In the genomic region with DNA sequence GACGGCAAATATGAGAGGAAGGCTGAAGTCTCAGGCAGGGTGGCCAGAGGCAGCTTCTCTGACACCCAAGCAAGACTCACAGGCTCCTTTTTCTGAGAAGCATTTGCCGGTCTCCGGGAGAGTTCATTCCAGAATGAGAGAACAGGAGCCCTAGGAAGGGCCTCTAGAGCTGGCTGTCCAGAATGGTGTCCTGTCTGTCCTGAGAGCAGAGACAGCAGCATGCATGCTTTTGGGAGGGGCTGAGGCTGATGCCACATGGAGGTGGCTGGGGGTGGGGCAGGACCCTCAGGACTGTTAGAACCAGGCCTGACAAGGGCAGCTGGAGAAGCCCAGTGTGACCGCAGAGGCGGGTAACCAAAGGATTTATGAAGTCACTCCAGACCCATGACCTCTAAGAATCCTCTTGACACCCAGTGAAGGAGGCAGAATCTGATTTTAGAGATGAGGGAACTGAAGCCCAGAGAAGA, we compare ENCODE assay signal across 13 cellular contexts. TPM values are rescaled to one million over a fixed set of nuclear protein-coding genes. Genes with fewer than 3 reads are reported as not detected.
DNase-seq lines count a peak whose midpoint lies in the region; ATAC-seq, FAIRE-seq and TF ChIP-seq lines count a peak whose summit lies in the region.
"Had no signal": no experiment of that assay in that cellular context is flagged by ENCODE, and none has a peak within 500 bp of the region (broad histone marks: within the 10 kb centered on the region; RNA-seq: fewer than 3 reads in every experiment).

No MANE protein-coding gene starts in this region.

- H3K27me3 ChIP-seq in PC-9 (ENCODE audit: insufficient read depth, low read depth), result no peaks in the 10 kb centered on the region
- no peaks in the 10 kb centered on the region for H3K27me3 ChIP-seq in endothelial cell of umbilical vein (ENCODE audit: control insufficient read depth in 2 of 2, insufficient read depth in 2 of 2, low read length in 2 of 2)
- H3K27me3 ChIP-seq in osteoblast (ENCODE audit: insufficient read depth, low read length), result no peaks in the 10 kb centered on the region
- H3K27me3 ChIP-seq: vagina had no signal

- 0 out of 2 replicates have a peak overlapping the region, but pooled peaks have one; percentile 34 for H3K4me2 ChIP-seq in PC-9
- no peak overlapping the region for H3K4me2 ChIP-seq in endothelial cell of umbilical vein (ENCODE audit: insufficient read depth, low read length)
- H3K4me2 ChIP-seq in osteoblast (ENCODE audit: insufficient read depth, low read length), result peak overlapping the region; percentile 42
- H3K4me2 ChIP-seq: KMS-11 had no signal

- H3K4me1 ChIP-seq in PC-9 (replicated peaks; ENCODE audit: insufficient read depth), result peaks cover 45% of the 10 kb centered on the region
- H3K4me1 ChIP-seq in endothelial cell of umbilical vein (ENCODE audit: control insufficient read depth, extremely low read depth, insufficient read depth, low read length), result peaks cover 30% of the 10 kb centered on the region
- H3K4me1 ChIP-seq in osteoblast (ENCODE audit: insufficient read depth, low read length), result peaks cover 31% of the 10 kb centered on the region

- BruUV-seq in PC-9 (replicated peaks; lab: Mats Ljungman, UMichigan) (no TSS peak), endothelial cell of umbilical vein (replicated peaks; lab: Mats Ljungman, UMichigan) (no TSS peak)

- no peaks in the 10 kb centered on the region for H3K9me1 ChIP-seq in endothelial cell of umbilical vein (replicated peaks; ENCODE audit: control insufficient read depth, extremely low read depth, insufficient read depth, low read length)

- no peak overlapping the region for H3K9ac ChIP-seq in endothelial cell of umbilical vein (replicated peaks; ENCODE audit: extremely low read depth, insufficient read depth, low read length)
- H3K9ac ChIP-seq: KMS-11 had no signal

- CTCF ChIA-PET in PC-9 (lab: Charles Lee) (no interaction called here), endothelial cell of umbilical vein (lab: Charles Lee) (interaction anchor here (0.8 to 2.4 kb wide), 12 partner anchors 10 to 95 kb away, joined by 3 to 13 read pairs (median 5); no protein-coding TSS in a partner anchor)

- in situ Hi-C loops in KBM-7 (cut with MboI; ENCODE audit: low pct_unique_long_range_greater_than_20kb, low sequenced_read_pairs), result no loop called here

- H3K79me2 ChIP-seq in PC-9 (ENCODE audit: low read depth) (peaks cover 72% of the 10 kb centered on the region), endothelial cell of umbilical vein (ENCODE audit: control insufficient read depth, insufficient read depth, low read length) (peaks cover 39% of the 10 kb centered on the region), osteoblast (ENCODE audit: insufficient read depth, low read length) (peaks cover 59% of the 10 kb centered on the region)

- H3K27ac ChIP-seq in PC-9, result peak overlapping the region; percentile 69
- H3K27ac ChIP-seq in endothelial cell of umbilical vein (ENCODE audit: insufficient read depth, low read depth, low read length), result peak overlapping the region; percentile 79
- H3K27ac ChIP-seq in osteoblast (ENCODE audit: low read depth, low read length), result peak overlapping the region; percentile 90
- H3K27ac ChIP-seq: KMS-11, vagina had no signal

- no peaks in the 10 kb centered on the region for H3K9me2 ChIP-seq in PC-9 (ENCODE audit: insufficient read depth)

- DNase-seq in ELR (ENCODE audit: low read depth) (peak; percentile 55), PC-9 (no peak), endothelial cell of umbilical vein (ENCODE audit: low read depth, low spot score) (no peak), osteoblast (ENCODE audit: insufficient read length, low spot score, missing footprints) (peak; percentile 69), epidermal melanocyte (ENCODE audit: insufficient read length, low spot score) (no peak), KBM-7 (no peak), H54 (ENCODE audit: insufficient read length, low spot score) (no peak)
- DNase-seq: central memory CD4-positive, alpha-beta T cell; DMS79; NCI-H446 had no signal

- H3K9me3 ChIP-seq in PC-9 (ENCODE audit: insufficient read depth, low read depth) (no peaks in the 10 kb centered on the region), endothelial cell of umbilical vein (replicated peaks; ENCODE audit: control insufficient read depth, insufficient read depth, low read length) (no peaks in the 10 kb centered on the region), osteoblast (ENCODE audit: low read depth, low read length) (no peaks in the 10 kb centered on the region)
- H3K9me3 ChIP-seq: vagina had no signal

- peak; percentile 12 for FAIRE-seq in endothelial cell of umbilical vein (lab: Jason Lieb, UNC)
- no peak for FAIRE-seq in H54 (lab: Jason Lieb, UNC)

- TF ChIP-seq CTCF in PC-9 (conservative IDR thresholded peaks at IDR 0.05) (no peak), endothelial cell of umbilical vein (IDR thresholded peaks at IDR 0.05; ENCODE audit: extremely low read depth in 1 of 2, insufficient read depth in 1 of 2, low read depth in 1 of 2, low read length in 2 of 2) (no peak), osteoblast (IDR thresholded peaks at IDR 0.05; ENCODE audit: extremely low read depth, low read depth, low read length) (no peak)

- H3K4me3 ChIP-seq in PC-9 (no peak overlapping the region), endothelial cell of umbilical vein (replicated peaks in 1 of 3; ENCODE audit: insufficient read depth in 1 of 3, low read depth in 1 of 3, low read length in 3 of 3) (no peak overlapping the region), osteoblast (ENCODE audit: insufficient read depth, low read length) (no peak overlapping the region)
- H3K4me3 ChIP-seq: vagina had no signal

- H3K36me3 ChIP-seq in PC-9 (ENCODE audit: low read depth), result no peaks in the 10 kb centered on the region
- peaks cover 0 to 3% of the 10 kb centered on the region in 2 experiments for H3K36me3 ChIP-seq in endothelial cell of umbilical vein (ENCODE audit: control insufficient read depth in 2 of 2, extremely low read depth in 1 of 2, insufficient read depth in 2 of 2, low read length in 2 of 2)
- peaks cover 10% of the 10 kb centered on the region for H3K36me3 ChIP-seq in osteoblast (ENCODE audit: insufficient read depth, low read length)
- H3K36me3 ChIP-seq: vagina had no signal

- ATAC-seq in GM18858 (IDR thresholded peaks at IDR 0.05; ENCODE audit: unreplicated experiment), result no peak

- dilution Hi-C loops in endothelial cell of umbilical vein (cut with MboI; ENCODE audit: extremely low pct_ligation_motif_present, low sequenced_read_pairs), result no loop called here

- POLR2A ChIA-PET in PC-9 (lab: Charles Lee; ENCODE audit: unreplicated experiment), result interaction anchor here (1.0 kb wide), 1 partner anchor 8 kb away, joined by 3 read pairs; no protein-coding TSS in a partner anchor
- POLR2A ChIA-PET in endothelial cell of umbilical vein (lab: Charles Lee), result interaction anchor here (1.0 kb wide), 1 partner anchor 17 kb away, joined by 3 read pairs; no protein-coding TSS in a partner anchor

- H2AFZ ChIP-seq in PC-9 (no peak overlapping the region), endothelial cell of umbilical vein (ENCODE audit: low read depth, low read length) (no peak overlapping the region), osteoblast (ENCODE audit: low read length) (no peak overlapping the region)

- intact Hi-C loops in PC-9 (cut with micrococcal nuclease; ENCODE audit: unreplicated experiment), result loop anchor here (2.0 to 5.0 kb wide), 2 partner anchors 38 to 218 kb away; no protein-coding TSS in a partner anchor
- intact Hi-C loops in endothelial cell of umbilical vein (cut with micrococcal nuclease), result loop anchor here (2.0 to 5.0 kb wide), 4 partner anchors 40 to 92 kb away; a partner anchor contains a TSS

- no peak for TF ChIP-seq POLR2A in endothelial cell of umbilical vein (IDR thresholded peaks at IDR 0.05; ENCODE audit: low read depth, low read length)
- no peak for TF ChIP-seq POLR2A in H54 (IDR thresholded peaks at IDR 0.05; ENCODE audit: low read depth, low read length)

- H4K20me1 ChIP-seq in PC-9 (ENCODE audit: insufficient read depth) (0 out of 2 replicates have a peak, but pooled peaks cover 4% of the 10 kb centered on the region), endothelial cell of umbilical vein (replicated peaks; ENCODE audit: control insufficient read depth, extremely low read depth, insufficient read depth, low read length) (no peaks in the 10 kb centered on the region), osteoblast (ENCODE audit: insufficient read depth, low read length) (peaks cover 13% of the 10 kb centered on the region)

- peaks cover 31% of the 10 kb centered on the region; the same call in 1 of the 2 replicates for H3F3A ChIP-seq in PC-9 (ENCODE audit: insufficient read depth, low read depth)

TF ChIP-seq in endothelial cell of umbilical vein, 7 proteins besides CTCF, POLR2A, EP300 and RAD21:
- TF ChIP-seq, protein P1, sequence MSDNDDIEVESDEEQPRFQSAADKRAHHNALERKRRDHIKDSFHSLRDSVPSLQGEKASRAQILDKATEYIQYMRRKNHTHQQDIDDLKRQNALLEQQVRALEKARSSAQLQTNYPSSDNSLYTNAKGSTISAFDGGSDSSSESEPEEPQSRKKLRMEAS (IDR thresholded peaks at IDR 0.05; ENCODE audit: insufficient read depth, insufficient read length), result no peak
- TF ChIP-seq MYC (IDR thresholded peaks at IDR 0.05; ENCODE audit: low read depth, low read length), result no peak
- no peak for TF ChIP-seq EZH2 (IDR thresholded peaks at IDR 0.05; ENCODE audit: borderline replicate concordance, low read depth, low read length, severe bottlenecking)
- no peak for TF ChIP-seq FOS (IDR thresholded peaks at IDR 0.05; ENCODE audit: borderline replicate concordance, insufficient read depth, low read length)
- no peak for TF ChIP-seq GATA2 (IDR thresholded peaks at IDR 0.05; ENCODE audit: insufficient read depth, insufficient read length, low read depth, low read length)
- no peak for TF ChIP-seq POLR2AphosphoS5 (IDR thresholded peaks at IDR 0.05; ENCODE audit: insufficient read depth, low read depth, low read length)
- TF ChIP-seq JUN (IDR thresholded peaks at IDR 0.05; ENCODE audit: borderline replicate concordance, insufficient read depth, insufficient read length, low read depth), result no peak

RNA-seq across cellular contexts. Expression of a gene that starts 60.0 kb away (rescaled TPM):
- 22.7 and 23.8 TPM in 2 replicates for total RNA-seq in PC-9 (2021)
- total RNA-seq in endothelial cell of umbilical vein, result 22.3 and 24.9 TPM in 2 replicates
- polyA plus RNA-seq in endothelial cell of umbilical vein, result 13.3 and 13.4 TPM in 2 replicates
- 14.1 and 14.4 TPM in 2 replicates for polyA plus RNA-seq in endothelial cell of umbilical vein (2011; cell fraction: cytosol; rRNA removed)
- polyA plus RNA-seq in endothelial cell of umbilical vein (2011; cell fraction: nucleus; rRNA removed), result 20.6 and 22.2 TPM in 2 replicates
- 10.6 and 11.3 TPM in 2 replicates for polyA plus RNA-seq in endothelial cell of umbilical vein (2012)
- polyA minus RNA-seq in endothelial cell of umbilical vein, result 11.6 and 14.5 TPM in 2 replicates
- 9.3 TPM for polyA minus RNA-seq in endothelial cell of umbilical vein (2011; cell fraction: cytosol; rRNA and poly(A)+ RNA removed)
- 18.9 and 33.0 TPM in 2 replicates for polyA minus RNA-seq in endothelial cell of umbilical vein (2011; cell fraction: nucleus; rRNA and poly(A)+ RNA removed)
- total RNA-seq in osteoblast, result 8.8 and 9.4 TPM in 2 replicates

Comparison
In these comparisons a context has a peak if more than half of its experiments do, and no peak if none do; other contexts are left out.
1. DNase-seq: peak in ELR (single experiment) and osteoblast (single experiment); none in PC-9 (0 of 2), endothelial cell of umbilical vein (single experiment), epidermal melanocyte (single experiment), KBM-7 (single experiment) and H54 (single experiment).
2. Peak in every context shown above with its lines, with median percentiles within 50 percentile points of each other: H3K27ac ChIP-seq.